2 cellular contexts compared by ENCODE assay signal in the genomic region with DNA sequence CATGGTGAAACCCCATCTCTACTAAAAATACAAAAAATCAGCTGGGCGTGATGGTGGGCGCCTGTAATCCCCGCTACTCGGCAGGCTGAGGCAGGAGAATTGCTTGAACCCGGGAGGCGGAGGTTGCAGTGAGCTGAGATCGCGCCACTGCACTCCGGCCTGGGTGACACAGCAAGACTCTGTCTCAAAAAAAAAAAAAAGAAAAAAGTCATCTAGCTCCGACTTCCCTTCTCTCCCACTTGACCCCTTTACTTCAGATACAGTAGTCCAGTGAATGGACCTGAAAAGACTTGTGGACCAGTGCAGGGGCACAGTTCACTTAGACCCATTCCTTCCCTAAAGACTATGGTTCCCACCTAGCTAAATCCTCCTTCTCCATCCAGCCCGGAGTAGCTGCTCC. TPM values are rescaled to one million over a fixed set of nuclear protein-coding genes. Genes with fewer than 3 reads are reported as not detected.
"Had no signal": no experiment of that assay in that cellular context is flagged by ENCODE, and none has a peak within 500 bp of the region (broad histone marks: within the 10 kb centered on the region; RNA-seq: fewer than 3 reads in every experiment).

No MANE protein-coding gene starts in this region.

RNA-seq across cellular contexts. Expression of gene STON2, which starts 29.6 kb away (rescaled TPM):
- total RNA-seq: endothelial cell of umbilical vein, fibroblast of villous mesenchyme had no signal
- polyA plus RNA-seq: endothelial cell of umbilical vein had no signal
